18 cellular contexts compared by ENCODE assay signal in the genomic region with DNA sequence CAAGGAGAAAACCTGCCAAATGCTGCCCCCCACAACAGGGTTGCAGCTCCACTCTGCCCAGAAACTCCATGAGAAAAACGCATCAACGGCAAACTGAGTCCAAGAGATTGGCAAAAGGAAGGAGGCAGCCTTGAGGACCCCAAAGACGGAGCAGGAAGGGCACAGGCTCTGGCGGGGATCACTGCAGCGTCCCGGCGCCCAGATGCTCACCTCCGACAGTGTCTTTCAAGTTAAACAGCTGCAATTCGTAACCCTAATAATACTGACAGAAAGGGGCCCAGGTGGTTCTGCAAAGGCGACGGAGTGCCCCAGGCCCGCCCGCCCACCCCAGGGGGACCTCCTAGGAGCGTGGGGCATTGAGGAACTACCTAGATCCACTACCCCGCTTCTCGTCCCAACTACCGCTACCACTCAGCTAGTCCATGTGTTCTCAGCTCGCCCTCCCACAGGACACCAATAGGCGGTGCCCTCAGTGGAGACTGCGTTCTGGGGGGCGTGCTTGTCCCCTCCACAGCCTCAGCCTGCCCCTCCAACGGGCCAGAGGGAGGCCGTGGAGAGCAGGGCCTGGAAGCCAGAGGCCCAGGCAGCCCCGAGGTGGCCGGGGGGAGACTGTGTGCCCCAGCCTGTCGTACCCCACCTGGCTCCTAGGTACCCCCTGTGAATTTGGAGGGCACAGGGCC.
"Had no signal": no experiment of that assay in that cellular context is flagged by ENCODE, and none has a peak within 500 bp of the region (broad histone marks: within the 10 kb centered on the region; RNA-seq: fewer than 3 reads in every experiment).

No MANE protein-coding gene starts in this region.

- H3K27me3 Mint-ChIP-seq: activated CD4-positive, alpha-beta T cell treated with anti-CD3 and anti-CD28 coated beads, Interleukin-2, amount 10 ng/mL, durations not matched to agents 24 days and 14 days; activated naive CD8-positive, alpha-beta T cell; naive B cell had no signal

- FAIRE-seq: keratinocyte, pancreas had no signal

- H3K4me3 Mint-ChIP-seq: activated CD4-positive, alpha-beta T cell treated with anti-CD3 and anti-CD28 coated beads, Interleukin-2, amount 10 ng/mL, durations not matched to agents 24 days and 14 days; activated naive CD8-positive, alpha-beta T cell; activated T-cell treated with anti-CD3 and anti-CD28 coated beads, Interleukin-2, amount 50 U/mL, for 72 hours; effector memory CD8-positive, alpha-beta T cell; naive B cell had no signal

- H3K9me3 Mint-ChIP-seq: activated CD4-positive, alpha-beta T cell treated with anti-CD3 and anti-CD28 coated beads, Interleukin-2, amount 10 ng/mL, durations not matched to agents 24 days and 14 days; activated T-cell treated with anti-CD3 and anti-CD28 coated beads, Interleukin-2, amount 50 U/mL, for 72 hours; effector memory CD8-positive, alpha-beta T cell had no signal

- H3K4me3 ChIP-seq: cardiac muscle cell, left lung, mucosa of descending colon, pancreas, thyroid gland had no signal

- H3K36me3 ChIP-seq: cardiac muscle cell, left lung, pancreas, thyroid gland had no signal

- H3K27ac Mint-ChIP-seq: activated CD4-positive, alpha-beta T cell treated with anti-CD3 and anti-CD28 coated beads, Interleukin-2, amount 10 ng/mL, durations not matched to agents 24 days and 14 days; activated naive CD8-positive, alpha-beta T cell; activated T-cell treated with anti-CD3 and anti-CD28 coated beads, Interleukin-2, amount 50 U/mL, for 72 hours; effector memory CD8-positive, alpha-beta T cell; naive B cell had no signal

- H3K36me3 Mint-ChIP-seq: activated naive CD8-positive, alpha-beta T cell; naive B cell had no signal

- DNase-seq: activated CD4-positive, alpha-beta T cell treated with anti-CD3 and anti-CD28 coated beads, Interleukin-2, amount 10 ng/mL, durations not matched to agents 24 days and 14 days; activated T-cell treated with anti-CD3 and anti-CD28 coated beads, Interleukin-2, amount 50 U/mL, for 72 hours; amygdala; effector memory CD8-positive, alpha-beta T cell; foreskin melanocyte; hypothalamus; mucosa of descending colon; naive B cell; stimulated activated CD4-positive, alpha-beta T cell treated with anti-CD3 and anti-CD28 coated beads, Interleukin-12 subunit alpha, Interleukin-12 subunit beta, amount 100 ng/mL, for 4 hours; stimulated activated CD4-positive, alpha-beta T cell treated with anti-CD3 and anti-CD28 coated beads, Interleukin-1b, Interleukin-23, amount 100 ng/mL, for 48 hours; stimulated activated CD8-positive, alpha-beta memory T cell treated with anti-CD3 and anti-CD28 coated beads, Interleukin-4, amount 100 ng/mL, for 48 hours; stimulated activated naive CD4-positive, alpha-beta T cell; thyroid gland had no signal

- H3K4me1 Mint-ChIP-seq: activated CD4-positive, alpha-beta T cell treated with anti-CD3 and anti-CD28 coated beads, Interleukin-2, amount 10 ng/mL, durations not matched to agents 24 days and 14 days; naive B cell had no signal

- H3K9me3 ChIP-seq: mucosa of descending colon, pancreas, thyroid gland had no signal

- H3K27me3 ChIP-seq: cardiac muscle cell, left lung, pancreas, thyroid gland had no signal

- H3K4me1 ChIP-seq: left lung, pancreas, thyroid gland had no signal

- H3K27ac ChIP-seq: cardiac muscle cell, left lung, pancreas, thyroid gland had no signal
